ENCODE assay signal across 8 cellular contexts in the genomic region with DNA sequence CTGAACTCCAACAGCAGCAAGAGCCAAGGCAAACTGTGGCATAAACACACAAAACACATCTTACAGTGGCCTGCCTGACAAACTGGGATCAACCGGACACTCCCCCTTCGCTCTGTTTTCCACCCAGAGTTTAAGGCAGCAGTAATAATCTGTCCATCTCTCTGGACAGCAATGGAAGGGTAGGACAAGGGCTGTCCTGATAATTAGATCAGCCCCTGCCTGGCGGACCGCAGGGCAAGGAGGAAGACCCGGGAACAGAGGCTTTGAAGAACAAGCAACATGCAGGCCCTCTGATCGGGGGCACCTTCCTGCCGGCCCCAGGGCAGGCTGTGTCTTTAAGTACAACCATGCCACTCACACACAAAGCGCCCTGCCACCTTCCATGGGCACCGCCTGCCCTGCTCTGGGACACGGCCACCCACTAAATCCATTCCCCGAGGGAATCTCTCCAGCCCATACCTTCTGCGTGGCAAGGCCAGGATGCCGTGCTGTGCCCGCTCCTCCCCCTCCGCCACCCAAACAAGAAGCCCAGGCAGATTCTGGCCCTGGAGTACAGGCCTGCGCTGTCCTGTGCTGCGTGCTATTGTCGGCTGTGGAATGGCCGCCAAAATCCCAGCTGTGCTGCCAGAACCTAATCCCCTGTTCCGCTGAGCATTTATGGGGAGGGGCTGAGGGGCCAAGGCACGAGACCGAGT.
DNase-seq lines count a peak whose midpoint lies in the region; ATAC-seq, FAIRE-seq and TF ChIP-seq lines count a peak whose summit lies in the region.

No MANE protein-coding gene starts in this region.

- no peak for TF ChIP-seq CTCF in AG09319 (IDR thresholded peaks at IDR 0.05; ENCODE audit: low read depth, low read length)

- DNase-seq in AG09319 (ENCODE audit: extremely low read depth, low read depth): peak; percentile 71
- DNase-seq in H54 (ENCODE audit: insufficient read length, low spot score): peak; percentile 55
- DNase-seq in NCI-H526 treated with DMSO at 0.1 percent for 48 hours (lab: John Stamatoyannopoulos, UW): peak; percentile 81
- peak; percentile 17 for DNase-seq in activated T-cell treated with anti-CD3 and anti-CD28 coated beads for 24 hours (ENCODE audit: low read depth)
- peak; percentile 54 to 66 for DNase-seq in erythroblast (lab: John Stamatoyannopoulos, UW)
- DNase-seq in midbrain (lab: John Stamatoyannopoulos, UW): peak; percentile 83
- peak in 5 of 6 experiments; percentile 32 to 70 (median 57) for DNase-seq in stimulated activated naive CD4-positive, alpha-beta T cell (lab: John Stamatoyannopoulos, UW)

- ATAC-seq in GM19452 (IDR thresholded peaks at IDR 0.05; ENCODE audit: unreplicated experiment): no peak

- no peak for FAIRE-seq in H54 (lab: Jason Lieb, UNC)

- peak; percentile 43; the same call in 1 of the 2 replicates for TF ChIP-seq POLR2A in H54 (IDR thresholded peaks at IDR 0.05; ENCODE audit: low read depth, low read length)
- TF ChIP-seq POLR2A in erythroblast (IDR thresholded peaks at IDR 0.05; ENCODE audit: low read length): peak; percentile 29

Comparison
In these comparisons a context has a peak if more than half of its experiments do, and no peak if none do; other contexts are left out.
1. DNase-seq: peak in every context shown above with its lines; median percentile 83 in midbrain; 81 in NCI-H526 treated with DMSO at 0.1 percent for 48 hours; 71 in AG09319; 60 in erythroblast; 57 in stimulated activated naive CD4-positive, alpha-beta T cell; 55 in H54; 17 in activated T-cell treated with anti-CD3 and anti-CD28 coated beads for 24 hours.